In genomic region chr3:101902041-101902440, GRCh38 we compare ENCODE assay signal across 8 cellular contexts. TPM values are rescaled to one million over a fixed set of nuclear protein-coding genes. Genes with fewer than 3 reads are reported as not detected.
DNase-seq lines count a peak whose midpoint lies in the region; ATAC-seq and TF ChIP-seq lines count a peak whose summit lies in the region.

No MANE protein-coding gene starts in this region.

- BruUV-seq in OCI-LY7 (replicated peaks; lab: Mats Ljungman, UMichigan), result no TSS peak

- peaks cover 0 to 5% (median 0%) of the 10 kb centered on the region in 4 donors for H3K4me1 Mint-ChIP-seq in CD4-positive, CD25-positive, alpha-beta regulatory T cell

- H2AFZ ChIP-seq in OCI-LY7 (ENCODE audit: low read length) (peak overlapping the region; percentile 54), hepatocyte (no peak overlapping the region)

- 74% methylated on average over 1 of the region's 1 CpG for WGBS in hepatocyte (ENCODE audit: low lambda C conversion rate, missing lambda C conversion rate)

- no peaks in the 10 kb centered on the region for H3K36me3 ChIP-seq in CD4-positive, CD25-positive, alpha-beta regulatory T cell (ENCODE audit: control insufficient read depth, insufficient read depth, low read length)
- peaks cover 9% of the 10 kb centered on the region; the same call in 1 of the 2 replicates for H3K36me3 ChIP-seq in OCI-LY7 (ENCODE audit: insufficient read depth, low read length)
- H3K36me3 ChIP-seq in hepatocyte (replicated peaks; ENCODE audit: insufficient read depth, low read depth), result no peaks in the 10 kb centered on the region
- no peaks in the 10 kb centered on the region for H3K36me3 ChIP-seq in BE2C

- H4K20me1 ChIP-seq in OCI-LY7 (ENCODE audit: insufficient read depth, low read length) (no peaks in the 10 kb centered on the region), hepatocyte (ENCODE audit: insufficient read depth, poor library complexity, severe bottlenecking) (no peaks in the 10 kb centered on the region)

- no peak overlapping the region for H3K4me3 ChIP-seq in CD4-positive, CD25-positive, alpha-beta regulatory T cell (ENCODE audit: low read depth, low read length)
- no peak overlapping the region for H3K4me3 ChIP-seq in OCI-LY7 (ENCODE audit: low read depth, low read length, poor library complexity, severe bottlenecking)
- H3K4me3 ChIP-seq in hepatocyte, result no peak overlapping the region
- no peak overlapping the region for H3K4me3 ChIP-seq in BE2C (ENCODE audit: low read depth, low read length)

- peaks cover 0 to 10% (median 0%) of the 10 kb centered on the region in 7 donors for H3K9me3 Mint-ChIP-seq in CD4-positive, CD25-positive, alpha-beta regulatory T cell

- H3K79me2 ChIP-seq in OCI-LY7 (ENCODE audit: insufficient read depth, low read depth, low read length) (no peaks in the 10 kb centered on the region), hepatocyte (no peaks in the 10 kb centered on the region)

- intact Hi-C loops in OCI-LY7 (cut with micrococcal nuclease; ENCODE audit: unreplicated experiment), result no loop called here
- intact Hi-C loops in Right ventricle myocardium superior (cut with DNase I), result no loop called here

- no peaks in the 10 kb centered on the region for H3K9me3 ChIP-seq in CD4-positive, CD25-positive, alpha-beta regulatory T cell (ENCODE audit: control insufficient read depth in 2 of 2, low read length in 2 of 2)
- H3K9me3 ChIP-seq in OCI-LY7 (ENCODE audit: low read length) (peaks cover 9% of the 10 kb centered on the region), hepatocyte (ENCODE audit: low read depth) (no peaks in the 10 kb centered on the region), BE2C (no peaks in the 10 kb centered on the region)

- CTCF ChIA-PET in OCI-LY7 (lab: Charles Lee; ENCODE audit: unreplicated experiment), result interaction anchor here (1.0 kb wide), 1 partner anchor 34 kb away, joined by 4 read pairs; no protein-coding TSS in a partner anchor

- H3K27me3 ChIP-seq in CD4-positive, CD25-positive, alpha-beta regulatory T cell (ENCODE audit: control insufficient read depth, insufficient read depth, low read length), result no peaks in the 10 kb centered on the region
- H3K27me3 ChIP-seq in hepatocyte (no peaks in the 10 kb centered on the region), BE2C (no peaks in the 10 kb centered on the region; the same call in 1 of the 2 replicates)

- H3K27ac ChIP-seq in CD4-positive, CD25-positive, alpha-beta regulatory T cell (ENCODE audit: insufficient read depth, low read length, poor library complexity, severe bottlenecking), result no peak overlapping the region
- H3K27ac ChIP-seq in OCI-LY7 (ENCODE audit: low read depth, low read length, poor library complexity, severe bottlenecking) (no peak overlapping the region), hepatocyte (peak overlapping the region; percentile 35)

- H3K4me1 ChIP-seq in CD4-positive, CD25-positive, alpha-beta regulatory T cell (ENCODE audit: control insufficient read depth, insufficient read depth, low read length, poor library complexity, severe bottlenecking), result no peaks in the 10 kb centered on the region
- peaks cover 68% of the 10 kb centered on the region for H3K4me1 ChIP-seq in OCI-LY7 (ENCODE audit: insufficient read depth, low read length, poor library complexity, severe bottlenecking)
- no peaks in the 10 kb centered on the region for H3K4me1 ChIP-seq in hepatocyte (ENCODE audit: insufficient read depth)
- no peaks in the 10 kb centered on the region for H3K4me1 ChIP-seq in BE2C

- ATAC-seq in CD4-positive, CD25-positive, alpha-beta regulatory T cell (ENCODE audit: low read depth in 2 of 2), result peak; percentile 50 to 52
- ATAC-seq in GM21737 (IDR thresholded peaks at IDR 0.05; ENCODE audit: unreplicated experiment) (peak; percentile 47), GM19328 (IDR thresholded peaks at IDR 0.05; ENCODE audit: unreplicated experiment) (no peak), Right ventricle myocardium superior (ENCODE audit: poor library complexity) (no peak)

- peaks cover 8% of the 10 kb centered on the region for H3K27me3 Mint-ChIP-seq in CD4-positive, CD25-positive, alpha-beta regulatory T cell

- H3K4me2 ChIP-seq in OCI-LY7 (ENCODE audit: low read length) (no peak overlapping the region), hepatocyte (no peak overlapping the region)

- no peaks in the 10 kb centered on the region for H3K36me3 Mint-ChIP-seq in CD4-positive, CD25-positive, alpha-beta regulatory T cell

- H3K9me2 ChIP-seq in OCI-LY7 (ENCODE audit: insufficient read depth, low read length) (no peaks in the 10 kb centered on the region), hepatocyte (replicated peaks; ENCODE audit: insufficient read depth) (no peaks in the 10 kb centered on the region)

- TF ChIP-seq CTCF in OCI-LY7 (conservative IDR thresholded peaks at IDR 0.05; ENCODE audit: low read length), result no peak
- TF ChIP-seq CTCF in hepatocyte (IDR thresholded peaks at IDR 0.05; ENCODE audit: poor library complexity), result no peak
- no peak for TF ChIP-seq CTCF in BE2C (IDR thresholded peaks at IDR 0.05; ENCODE audit: low read depth, low read length)

- H3K27ac Mint-ChIP-seq in CD4-positive, CD25-positive, alpha-beta regulatory T cell, result no peak overlapping the region

- no peak overlapping the region for H3K4me3 Mint-ChIP-seq in CD4-positive, CD25-positive, alpha-beta regulatory T cell

- DNase-seq in CD4-positive, CD25-positive, alpha-beta regulatory T cell, result no peak
- DNase-seq in OCI-LY7 (ENCODE audit: low spot score) (peak; percentile 17), hepatocyte (ENCODE audit: low spot score) (peak; percentile 25), NCI-H1105 treated with DMSO at 0.1 percent for 48 hours (lab: John Stamatoyannopoulos, UW) (no peak), BE2C (no peak), Right ventricle myocardium superior (no peak)

- POLR2A ChIA-PET in OCI-LY7 (lab: Charles Lee), result interaction anchor here (1.6 to 2.2 kb wide), 2 partner anchors 15 to 48 kb away, joined by 4 read pairs; no protein-coding TSS in a partner anchor

RNA-seq across cellular contexts. Expression of gene NFKBIZ, which starts 52.7 kb away (rescaled TPM):
- 637 TPM for total RNA-seq in CD4-positive, CD25-positive, alpha-beta regulatory T cell
- polyA plus RNA-seq in CD4-positive, CD25-positive, alpha-beta regulatory T cell, result 10 to 100 TPM; 15.2 to 28.2 (median 21.6) TPM
- 11.8 and 14.1 TPM in 2 replicates for total RNA-seq in OCI-LY7 (2014; rRNA removed; shearing (Covaris generic))
- total RNA-seq in OCI-LY7 (2022) (26.6 and 33.3 TPM in 2 replicates), hepatocyte (164 and 182 TPM in 2 replicates), Right ventricle myocardium superior (12.9 TPM)
- 160 and 192 TPM in 2 replicates for polyA plus RNA-seq in hepatocyte
- 2.0 TPM for polyA plus RNA-seq in BE2C (2012; ENCODE audit: insufficient read depth, insufficient read length, low read depth)

Comparison
In these comparisons a context has a peak if more than half of its experiments do, and no peak if none do; other contexts are left out.
1. ATAC-seq: peak in CD4-positive, CD25-positive, alpha-beta regulatory T cell (2 of 2) and GM21737 (single experiment); none in GM19328 (single experiment) and Right ventricle myocardium superior (single experiment).
2. DNase-seq: peak in OCI-LY7 (single experiment) and hepatocyte (single experiment); none in CD4-positive, CD25-positive, alpha-beta regulatory T cell (0 of 3), NCI-H1105 treated with DMSO at 0.1 percent for 48 hours (single experiment), BE2C (single experiment) and Right ventricle myocardium superior (single experiment).